ENCODE assay signal across 11 cellular contexts in genomic region chr22:25567305-25567704, GRCh38. TPM values are rescaled to one million over a fixed set of nuclear protein-coding genes. Genes with fewer than 3 reads are reported as not detected.
DNase-seq lines count a peak whose midpoint lies in the region; ATAC-seq, FAIRE-seq and TF ChIP-seq lines count a peak whose summit lies in the region.
"Had no signal": no experiment of that assay in that cellular context is flagged by ENCODE, and none has a peak within 500 bp of the region (broad histone marks: within the 10 kb centered on the region; RNA-seq: fewer than 3 reads in every experiment).

No MANE protein-coding gene starts in this region.

- DNase-seq in HepG2 (ENCODE audit: low spot score) (no peak), right lobe of liver (no peak), NCI-H526 treated with DMSO at 0.1 percent for 48 hours (lab: John Stamatoyannopoulos, UW) (peak; percentile 55), urothelium cell line (ENCODE audit: low spot score) (no peak), HuH-7.5 (ENCODE audit: low spot score) (no peak), NCI-H1105 treated with DMSO at 0.1 percent for 48 hours (lab: John Stamatoyannopoulos, UW) (no peak)
- DNase-seq in stimulated activated CD4-positive, alpha-beta T cell treated with anti-CD3 and anti-CD28 coated beads, Interleukin-15, amount 100 ng/mL, for 24 hours: no peak
- DNase-seq: activated T-cell treated with anti-CD3 and anti-CD28 coated beads, Interleukin-2, amount 50 U/mL, for 4 hours; NK-92 treated with Interleukin-12 subunit alpha and Interleukin-12 subunit beta, amount 100 ng/mL, for 24 hours had no signal

- FAIRE-seq in HepG2 (lab: Jason Lieb, UNC) (no peak), urothelium cell line (lab: Jason Lieb, UNC) (peak; percentile 98)

- WGBS in HepG2 (ENCODE audit: low lambda C conversion rate): 80% methylated on average over 1 of the region's 1 CpG
- WGBS in right lobe of liver (ENCODE audit: insufficient coverage, low coverage, low lambda C conversion rate, missing lambda C conversion rate): 71% methylated on average over 1 of the region's 1 CpG

- H3K27me3 Mint-ChIP-seq in dendritic cell treated with granulocyte-macrophage colony-stimulating factor and Interleukin-4, amounts not matched to agents 40 ng/mL and 50 ng/mL, for 4 days: no peaks in the 10 kb centered on the region

- TF ChIP-seq EP300 in HepG2 (IDR thresholded peaks at IDR 0.05; ENCODE audit: low read depth in 2 of 2, low read length in 2 of 2): no peak
- TF ChIP-seq EP300 in HepG2 (CRISPR knock-in tag; IDR thresholded peaks at IDR 0.05; ENCODE audit: borderline replicate concordance): no peak

- in situ Hi-C loops in HepG2 (cut with HindIII; ENCODE audit: extremely low pct_ligation_motif_present, low pct_unique_long_range_greater_than_20kb): loop anchor here (10.0 kb wide), 1 partner anchor 97 kb away; no protein-coding TSS in a partner anchor

- no peak for TF ChIP-seq POLR2A in HepG2 (IDR thresholded peaks at IDR 0.05; ENCODE audit: insufficient read depth in 1 of 2, low read depth in 2 of 2, low read length in 2 of 2)
- TF ChIP-seq POLR2A in right lobe of liver (IDR thresholded peaks at IDR 0.05): no peak

- peak overlapping the region; percentile 94 for H3K4me3 Mint-ChIP-seq in dendritic cell treated with granulocyte-macrophage colony-stimulating factor and Interleukin-4, amounts not matched to agents 40 ng/mL and 50 ng/mL, for 4 days

- CTCF ChIA-PET in HepG2 (lab: Yijun Ruan, JAX; ENCODE audit: low intra/inter-chr PET ratio, low total read pairs): no interaction called here

- no TSS peak for BruUV-seq in HepG2 (replicated peaks; lab: Mats Ljungman, UMichigan)

- H3K4me1 ChIP-seq in HepG2 (ENCODE audit: insufficient read depth, low read length): peaks cover 60% of the 10 kb centered on the region
- H3K4me1 ChIP-seq in right lobe of liver: peaks cover 0 to 17% (median 0%) of the 10 kb centered on the region in 4 donors

- H3K9me3 ChIP-seq in HepG2 (ENCODE audit: low read length): no peaks in the 10 kb centered on the region
- no peaks in the 10 kb centered on the region for H3K9me3 ChIP-seq in right lobe of liver

- H3K27me3 ChIP-seq in HepG2 (ENCODE audit: control insufficient read depth in 1 of 2, insufficient read depth in 2 of 2, low read length in 2 of 2) (no peaks in the 10 kb centered on the region; a peak in 1 of 5 replicates), right lobe of liver (peaks cover 0 to 8% of the 10 kb centered on the region in 2 donors)
- H3K27me3 ChIP-seq: cardiac muscle cell had no signal

- TF ChIP-seq RAD21 in HepG2 (CRISPR knock-in tag; IDR thresholded peaks at IDR 0.05): no peak

- H3K36me3 Mint-ChIP-seq in dendritic cell treated with granulocyte-macrophage colony-stimulating factor and Interleukin-4, amounts not matched to agents 40 ng/mL and 50 ng/mL, for 4 days (ENCODE audit: low read depth): peaks cover 53% of the 10 kb centered on the region

- H3K9me3 Mint-ChIP-seq in dendritic cell treated with granulocyte-macrophage colony-stimulating factor and Interleukin-4, amounts not matched to agents 40 ng/mL and 50 ng/mL, for 4 days: no peaks in the 10 kb centered on the region
- H3K9me3 Mint-ChIP-seq: activated T-cell treated with anti-CD3 and anti-CD28 coated beads, Interleukin-2, amount 50 U/mL, for 4 hours had no signal

- H2AFZ ChIP-seq in HepG2 (ENCODE audit: low read length): no peak overlapping the region

- no peaks in the 10 kb centered on the region for H4K20me1 ChIP-seq in HepG2 (ENCODE audit: insufficient read depth, low read length)

- peak overlapping the region; percentile 97 for H3K4me2 ChIP-seq in HepG2 (ENCODE audit: low read depth, low read length)

- no peak overlapping the region for H3K9ac ChIP-seq in HepG2 (ENCODE audit: insufficient read depth, low read depth, low read length)

- no peak overlapping the region for H3K4me3 ChIP-seq in HepG2 (replicated peaks in 1 of 3; ENCODE audit: insufficient read depth in 1 of 3, low read depth in 2 of 3, low read length in 3 of 3)
- no peak overlapping the region for H3K4me3 ChIP-seq in right lobe of liver
- H3K4me3 ChIP-seq: cardiac muscle cell had no signal

- TF ChIP-seq CTCF in HepG2 (CRISPR knock-in tag; IDR thresholded peaks at IDR 0.05) (peak; percentile 33; the same call in 1 of the 2 replicates), right lobe of liver (IDR thresholded peaks at IDR 0.05) (no peak)

- peaks cover 26% of the 10 kb centered on the region for H3K79me2 ChIP-seq in HepG2 (ENCODE audit: insufficient read depth, low read length)

- POLR2A ChIA-PET in HepG2 (lab: Yijun Ruan, JAX): no interaction called here

- H3K27ac ChIP-seq in HepG2 (ENCODE audit: extremely low read length, insufficient read depth, low read length) (no peak overlapping the region), right lobe of liver (no peak overlapping the region)
- H3K27ac ChIP-seq: cardiac muscle cell had no signal

- ATAC-seq in HepG2: no peak
- ATAC-seq in right lobe of liver: no peak
- ATAC-seq: activated T-cell treated with anti-CD3 and anti-CD28 coated beads, Interleukin-2, amount 50 U/mL, for 4 hours had no signal

- intact Hi-C loops in HepG2 (cut with micrococcal nuclease; ENCODE audit: unreplicated experiment) (no loop called here), right lobe of liver (cut with DNase I) (no loop called here)
- intact Hi-C loops in dendritic cell treated with granulocyte-macrophage colony-stimulating factor and Interleukin-4, amounts not matched to agents 40 ng/mL and 50 ng/mL, for 4 days (cut with micrococcal nuclease): loop anchor here (2.0 to 5.0 kb wide), 2 partner anchors 23 to 115 kb away; no protein-coding TSS in a partner anchor

- H3K27ac Mint-ChIP-seq in dendritic cell treated with granulocyte-macrophage colony-stimulating factor and Interleukin-4, amounts not matched to agents 40 ng/mL and 50 ng/mL, for 4 days: peak overlapping the region; percentile 94

- H3K4me1 Mint-ChIP-seq in dendritic cell treated with granulocyte-macrophage colony-stimulating factor and Interleukin-4, amounts not matched to agents 40 ng/mL and 50 ng/mL, for 4 days (ENCODE audit: low read depth): peaks cover 48% of the 10 kb centered on the region

- H3K36me3 ChIP-seq in HepG2 (replicated peaks in 1 of 2; ENCODE audit: control insufficient read depth in 1 of 2, insufficient read depth in 2 of 2, low read length in 2 of 2) (no peaks in the 10 kb centered on the region), right lobe of liver (no peaks in the 10 kb centered on the region)
- H3K36me3 ChIP-seq: cardiac muscle cell had no signal

TF ChIP-seq in HepG2, 621 proteins besides CTCF, POLR2A, EP300 and RAD21 (continues in another document):
- TF ChIP-seq STAG1 (CRISPR knock-in tag; IDR thresholded peaks at IDR 0.05): peak; percentile 45
- 0 out of 2 replicates have a peak, but pooled peaks have one; percentile 10 for TF ChIP-seq FOXA3 (CRISPR knock-in tag; IDR thresholded peaks at IDR 0.05)
- TF ChIP-seq HNF4A (CRISPR knock-in tag; IDR thresholded peaks at IDR 0.05): no peak

RNA-seq across cellular contexts. Expression of gene GRK3, which starts 2.8 kb away (rescaled TPM):
- 16.7 and 23.6 TPM in 2 replicates for total RNA-seq in HepG2 (2016; rRNA removed; fragmentation: Illumina TruSeq; extraction: Trizol)
- 13.1 and 14.5 TPM in 2 replicates for total RNA-seq in HepG2 (2016; cell fraction: cytosol; rRNA removed; fragmentation: Illumina TruSeq; extraction: Trizol; ENCODE audit: low read depth)
- total RNA-seq in HepG2 (2016; cell fraction: insoluble cytoplasmic fraction; rRNA removed; fragmentation: Illumina TruSeq; extraction: Trizol): 17.2 and 21.5 TPM in 2 replicates
- 24.9 and 31.5 TPM in 2 replicates for total RNA-seq in HepG2 (2016; cell fraction: membrane; rRNA removed; fragmentation: Illumina TruSeq; extraction: Trizol)
- 10.9 and 11.2 TPM in 2 replicates for total RNA-seq in HepG2 (2016; cell fraction: nucleus; rRNA removed; fragmentation: Illumina TruSeq; extraction: Trizol)
- polyA plus RNA-seq in HepG2 (2011; rRNA removed): 8.4 and 8.5 TPM in 2 replicates
- polyA plus RNA-seq in HepG2 (2011; cell fraction: cytosol; rRNA removed): 4.6 and 7.2 TPM in 2 replicates
- 7.4 TPM in 2 replicates for polyA plus RNA-seq in HepG2 (2011; cell fraction: nucleus; rRNA removed)
- 6.3 and 6.9 TPM in 2 replicates for polyA plus RNA-seq in HepG2 (2012)
- polyA plus RNA-seq in HepG2 (2016; cell fraction: cytosol; fragmentation: Illumina TruSeq; extraction: Trizol; ENCODE audit: low read depth): 9.1 and 9.5 TPM in 2 replicates
- polyA plus RNA-seq in HepG2 (2016; cell fraction: insoluble cytoplasmic fraction; fragmentation: Illumina TruSeq; extraction: Trizol; ENCODE audit: low read depth): 13.1 and 17.4 TPM in 2 replicates
- polyA plus RNA-seq in HepG2 (2016; cell fraction: membrane; fragmentation: Illumina TruSeq; extraction: Trizol; ENCODE audit: low read depth): 18.9 and 19.4 TPM in 2 replicates
- polyA plus RNA-seq in HepG2 (2016; cell fraction: nucleus; fragmentation: Illumina TruSeq; extraction: Trizol; ENCODE audit: insufficient read depth, low read depth): 11.1 and 12.7 TPM in 2 replicates
- polyA minus RNA-seq in HepG2 (2011; rRNA and poly(A)+ RNA removed; ENCODE audit: low replicate concordance): 12.8 TPM in 1 of 2 replicates, not detected in the other
- 9.5 and 11.9 TPM in 2 replicates for polyA minus RNA-seq in HepG2 (2011; cell fraction: cytosol; rRNA and poly(A)+ RNA removed)
- 13.4 and 15.9 TPM in 2 replicates for polyA minus RNA-seq in HepG2 (2011; cell fraction: nucleus; rRNA and poly(A)+ RNA removed)
- 1 to 10 TPM; 1.1 to 4.9 (median 3.6) TPM for total RNA-seq in right lobe of liver
